Comparison of ENCODE assay signal across 22 cellular contexts in genomic region chr15:68409736-68410370, GRCh38. TPM values are rescaled to one million over a fixed set of nuclear protein-coding genes. Genes with fewer than 3 reads are reported as not detected.
DNase-seq lines count a peak whose midpoint lies in the region; ATAC-seq and TF ChIP-seq lines count a peak whose summit lies in the region.
"Had no signal": no experiment of that assay in that cellular context is flagged by ENCODE, and none has a peak within 500 bp of the region (broad histone marks: within the 10 kb centered on the region; RNA-seq: fewer than 3 reads in every experiment).

No MANE protein-coding gene starts in this region.

- ATAC-seq in heart right ventricle (no peak), GM18868 (IDR thresholded peaks at IDR 0.05; ENCODE audit: unreplicated experiment) (no peak)
- ATAC-seq: activated CD4-positive, alpha-beta T cell treated with anti-CD3 and anti-CD28 coated beads for 36 hours; gastrocnemius medialis; natural killer cell; Right ventricle myocardium inferior; stimulated activated memory B cell treated with anti-CD40 and anti-IgM and Interleukin-4, amounts not matched to agents 10 μg/mL and 1 μg/mL and 100 μg/mL, for 72 hours had no signal

- H3K27ac Mint-ChIP-seq in immature natural killer cell: no peak overlapping the region
- H3K27ac Mint-ChIP-seq: activated CD4-positive, alpha-beta T cell treated with anti-CD3 and anti-CD28 coated beads for 36 hours; activated naive CD4-positive, alpha-beta T cell treated with anti-CD3 and anti-CD28 coated beads, Interleukin-2, amount 50 U/mL, for 24 hours; natural killer cell; stimulated activated memory B cell treated with anti-CD40 and anti-IgM and Interleukin-4, amounts not matched to agents 10 μg/mL and 1 μg/mL and 100 μg/mL, for 72 hours had no signal

- H3K4me3 ChIP-seq in right atrium auricular region: no peak overlapping the region
- H3K4me3 ChIP-seq in heart right ventricle: no peak overlapping the region
- no peak overlapping the region for H3K4me3 ChIP-seq in spleen
- H3K4me3 ChIP-seq: gastrocnemius medialis had no signal

- H3K9me3 Mint-ChIP-seq in immature natural killer cell: no peaks in the 10 kb centered on the region
- H3K9me3 Mint-ChIP-seq: activated naive CD4-positive, alpha-beta T cell treated with anti-CD3 and anti-CD28 coated beads, Interleukin-2, amount 50 U/mL, for 24 hours; natural killer cell; stimulated activated memory B cell treated with anti-CD40 and anti-IgM and Interleukin-4, amounts not matched to agents 10 μg/mL and 1 μg/mL and 100 μg/mL, for 72 hours had no signal

- H3K27ac ChIP-seq in right atrium auricular region (no peak overlapping the region), heart right ventricle (no peak overlapping the region), spleen (no peak overlapping the region)
- H3K27ac ChIP-seq: gastrocnemius medialis had no signal

- intact Hi-C loops in heart right ventricle (cut with DNase I) (no loop called here), spleen (cut with DNase I; ENCODE audit: low total_unique reads) (no loop called here)

- H3K4me1 ChIP-seq in right atrium auricular region (peaks cover 0 to 13% of the 10 kb centered on the region in 2 donors), heart right ventricle (peaks cover 0 to 8% (median 0%) of the 10 kb centered on the region in 9 donors), spleen (peaks cover 0 to 18% (median 0%) of the 10 kb centered on the region in 6 donors)
- H3K4me1 ChIP-seq: BE2C had no signal

- H3K27me3 ChIP-seq in right atrium auricular region: no peaks in the 10 kb centered on the region
- H3K27me3 ChIP-seq in heart right ventricle: no peaks in the 10 kb centered on the region
- no peaks in the 10 kb centered on the region for H3K27me3 ChIP-seq in spleen (replicated peaks in 1 of 7)
- H3K27me3 ChIP-seq: BE2C, gastrocnemius medialis had no signal

- H3K36me3 ChIP-seq in right atrium auricular region (no peaks in the 10 kb centered on the region), heart right ventricle (no peaks in the 10 kb centered on the region), spleen (no peaks in the 10 kb centered on the region)
- H3K36me3 ChIP-seq: BE2C, gastrocnemius medialis had no signal

- no peak for TF ChIP-seq POLR2A in spleen (IDR thresholded peaks at IDR 0.05)

- H3K4me1 Mint-ChIP-seq in immature natural killer cell: no peaks in the 10 kb centered on the region
- H3K4me1 Mint-ChIP-seq: activated CD4-positive, alpha-beta T cell treated with anti-CD3 and anti-CD28 coated beads for 36 hours; activated naive CD4-positive, alpha-beta T cell treated with anti-CD3 and anti-CD28 coated beads, Interleukin-2, amount 50 U/mL, for 24 hours; natural killer cell; stimulated activated memory B cell treated with anti-CD40 and anti-IgM and Interleukin-4, amounts not matched to agents 10 μg/mL and 1 μg/mL and 100 μg/mL, for 72 hours had no signal

- WGBS in heart right ventricle, 2 donors: 93 to 95% methylated on average over 11 of the region's 11 CpGs
- 81 to 94% (median 86%) methylated on average over 10 to 11 of the region's 11 CpGs for WGBS in spleen, 5 donors

- H3K36me3 Mint-ChIP-seq in immature natural killer cell: no peaks in the 10 kb centered on the region
- H3K36me3 Mint-ChIP-seq: activated naive CD4-positive, alpha-beta T cell treated with anti-CD3 and anti-CD28 coated beads, Interleukin-2, amount 50 U/mL, for 24 hours; natural killer cell; stimulated activated memory B cell treated with anti-CD40 and anti-IgM and Interleukin-4, amounts not matched to agents 10 μg/mL and 1 μg/mL and 100 μg/mL, for 72 hours had no signal

- TF ChIP-seq CTCF in right atrium auricular region (IDR thresholded peaks at IDR 0.05) (no peak), heart right ventricle (IDR thresholded peaks at IDR 0.05) (no peak), spleen (IDR thresholded peaks at IDR 0.05 in 8 of 11, conservative IDR thresholded peaks at IDR 0.05 in 3 of 11) (no peak)

- DNase-seq in right atrium auricular region (ENCODE audit: low spot score) (peak; percentile 53), heart right ventricle (no peak), islet precursor cell (peak; percentile 22), spleen (peak; percentile 36), COLO829 (ENCODE audit: low spot score) (no peak), AML-193 (lab: John Stamatoyannopoulos, UW) (no peak), immature natural killer cell (no peak)
- DNase-seq: activated CD4-positive, alpha-beta T cell treated with anti-CD3 and anti-CD28 coated beads for 36 hours; BE2C; gastrocnemius medialis; hypothalamus; midbrain; natural killer cell; NCI-H1048; NCI-H1694; NCI-H446 treated with DMSO at 0.1 percent for 48 hours; stimulated activated CD4-positive, alpha-beta T cell treated with anti-CD3 and anti-CD28 coated beads, Interleukin-4, amount 100 ng/mL, for 1 hour; T-helper 2 cell had no signal

- peaks cover 2 to 3% (median 3%) of the 10 kb centered on the region in 3 donors for H3K27me3 Mint-ChIP-seq in immature natural killer cell (ENCODE audit: low read depth in 3 of 3)
- H3K27me3 Mint-ChIP-seq: activated CD4-positive, alpha-beta T cell treated with anti-CD3 and anti-CD28 coated beads for 36 hours; activated naive CD4-positive, alpha-beta T cell treated with anti-CD3 and anti-CD28 coated beads, Interleukin-2, amount 50 U/mL, for 24 hours had no signal

- no peak overlapping the region for H3K4me3 Mint-ChIP-seq in immature natural killer cell
- H3K4me3 Mint-ChIP-seq: activated CD4-positive, alpha-beta T cell treated with anti-CD3 and anti-CD28 coated beads for 36 hours; activated naive CD4-positive, alpha-beta T cell treated with anti-CD3 and anti-CD28 coated beads, Interleukin-2, amount 50 U/mL, for 24 hours; natural killer cell; stimulated activated memory B cell treated with anti-CD40 and anti-IgM and Interleukin-4, amounts not matched to agents 10 μg/mL and 1 μg/mL and 100 μg/mL, for 72 hours had no signal

- H3K9me3 ChIP-seq in right atrium auricular region (no peaks in the 10 kb centered on the region), heart right ventricle (no peaks in the 10 kb centered on the region), spleen (no peaks in the 10 kb centered on the region)
- H3K9me3 ChIP-seq: BE2C, gastrocnemius medialis had no signal

RNA-seq across cellular contexts. Expression of gene ITGA11, which starts 22.1 kb away (rescaled TPM):
- total RNA-seq in right atrium auricular region (10 to 100 TPM; 12.6 to 35.4 TPM), heart right ventricle (10 to 100 TPM in 7 of 10 donors, 1 to 10 TPM in 3; 4.4 to 25.9 (median 13.4) TPM), spleen (10 to 100 TPM in 1 of 7 donors, 1 to 10 TPM in 6; 4.7 to 17.2 (median 7.2) TPM)
- polyA plus RNA-seq in heart right ventricle (1 to 10 TPM; 1.4 to 4.5 TPM), spleen (1 to 10 TPM in 1 of 3 donors, under 1 TPM in 2; 0.27 to 1.1 (median 0.37) TPM), immature natural killer cell (not detected)
- total RNA-seq: natural killer cell had no signal

Comparison
In these comparisons a context has a peak if more than half of its experiments do, and no peak if none do; other contexts are left out.
1. DNase-seq: peak in right atrium auricular region (single experiment), islet precursor cell (single experiment) and spleen (single experiment); none in heart right ventricle (0 of 2), COLO829 (single experiment), AML-193 (0 of 2) and immature natural killer cell (0 of 3).